Comparison of ENCODE assay signal across 26 cellular contexts in the genomic region with DNA sequence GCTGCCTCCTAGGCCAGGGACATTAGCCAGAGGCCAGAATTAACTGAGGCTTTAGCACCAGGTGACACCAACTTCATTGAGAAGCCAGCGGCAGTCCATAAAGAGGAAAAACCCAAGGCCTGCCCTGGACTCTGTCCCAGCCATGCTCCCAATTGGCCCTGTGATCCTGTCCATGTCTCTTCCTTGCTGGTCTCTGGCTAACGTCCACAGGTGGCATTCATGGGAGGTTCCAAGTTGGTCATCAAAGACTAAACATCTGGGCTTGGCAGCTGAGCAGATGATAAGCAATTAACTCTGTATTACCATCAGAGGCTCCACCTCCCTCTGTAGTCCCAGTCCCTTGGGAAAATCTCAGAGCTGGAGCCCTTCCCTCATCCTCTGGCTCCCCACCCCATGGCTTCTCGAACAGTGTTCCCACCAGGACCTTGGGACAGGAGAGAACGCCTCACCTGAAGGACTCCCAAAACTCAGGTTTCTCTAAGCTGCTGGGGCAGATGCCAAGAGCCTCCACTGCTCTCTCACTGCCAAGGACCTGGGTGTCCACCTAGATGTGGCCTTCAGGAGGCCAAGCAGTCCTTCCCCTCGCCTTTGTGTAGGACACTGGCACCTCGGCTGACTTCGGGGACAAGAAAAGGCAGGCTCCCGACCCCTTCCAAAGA. TPM values are rescaled to one million over a fixed set of nuclear protein-coding genes. Genes with fewer than 3 reads are reported as not detected.
A peak's percentile ranks its signal among the peaks of the same experiment; 100 is the strongest.
DNase-seq lines count a peak whose midpoint lies in the region; ATAC-seq and TF ChIP-seq lines count a peak whose summit lies in the region.
"Had no signal": no experiment of that assay in that cellular context is flagged by ENCODE, and none has a peak within 500 bp of the region (broad histone marks: within the 10 kb centered on the region; RNA-seq: fewer than 3 reads in every experiment).

No MANE protein-coding gene starts in this region.

- H3K36me3 ChIP-seq in A673 (ENCODE audit: insufficient read depth, low read length, poor library complexity, severe bottlenecking) (no peaks in the 10 kb centered on the region), gastrocnemius medialis (peaks cover 0 to 8% of the 10 kb centered on the region in 2 donors), MG63 (peaks cover 41% of the 10 kb centered on the region)
- peaks cover 20% of the 10 kb centered on the region for H3K36me3 ChIP-seq in CD4-positive, CD25-positive, alpha-beta regulatory T cell (ENCODE audit: control insufficient read depth, insufficient read depth, low read length)

- H3K9me3 ChIP-seq in A673 (ENCODE audit: low read depth, low read length, poor library complexity, severe bottlenecking), result no peaks in the 10 kb centered on the region
- no peaks in the 10 kb centered on the region for H3K9me3 ChIP-seq in CD4-positive, CD25-positive, alpha-beta regulatory T cell (ENCODE audit: control insufficient read depth in 2 of 2, low read length in 2 of 2)
- H3K9me3 ChIP-seq in gastrocnemius medialis, result no peaks in the 10 kb centered on the region
- H3K9me3 ChIP-seq in MG63, result no peaks in the 10 kb centered on the region
- H3K9me3 ChIP-seq: Peyer's patch, SK-N-SH had no signal

- no peaks in the 10 kb centered on the region for H3K9me3 Mint-ChIP-seq in CD4-positive, CD25-positive, alpha-beta regulatory T cell
- H3K9me3 Mint-ChIP-seq in central memory CD8-positive, alpha-beta T cell, result no peaks in the 10 kb centered on the region
- H3K9me3 Mint-ChIP-seq: activated naive CD4-positive, alpha-beta T cell treated with anti-CD3 and anti-CD28 coated beads, Interleukin-2, amount 10 ng/mL, durations not matched to agents 7 days and 5 days; CD4-positive, alpha-beta T cell; memory B cell had no signal

- TF ChIP-seq POLR2A in gastrocnemius medialis (IDR thresholded peaks at IDR 0.05), result no peak

- no peaks in the 10 kb centered on the region for H3K27me3 Mint-ChIP-seq in CD4-positive, CD25-positive, alpha-beta regulatory T cell
- H3K27me3 Mint-ChIP-seq in central memory CD8-positive, alpha-beta T cell, result no peaks in the 10 kb centered on the region
- H3K27me3 Mint-ChIP-seq: activated CD4-positive, alpha-beta T cell treated with anti-CD3 and anti-CD28 coated beads for 36 hours; activated naive CD4-positive, alpha-beta T cell treated with anti-CD3 and anti-CD28 coated beads, Interleukin-2, amount 10 ng/mL, durations not matched to agents 7 days and 5 days; CD4-positive, alpha-beta T cell; memory B cell had no signal

- POLR2A ChIA-PET in A673 (lab: Charles Lee; ENCODE audit: low non-redundant PET) (no interaction called here), HEK293T (lab: Yijun Ruan, JAX) (no interaction called here)

- CTCF ChIA-PET in A673 (lab: Charles Lee) (no interaction called here), HEK293T (lab: Yijun Ruan, JAX) (no interaction called here)

- BruUV-seq in A673 (replicated peaks; lab: Mats Ljungman, UMichigan), result no TSS peak

- DNase-seq in A673 (ENCODE audit: low spot score), result peak; percentile 19
- DNase-seq in CD4-positive, CD25-positive, alpha-beta regulatory T cell, result no peak
- DNase-seq in central memory CD8-positive, alpha-beta T cell (ENCODE audit: low spot score in 2 of 2), result no peak
- peak; percentile 52 for DNase-seq in sciatic nerve (ENCODE audit: low spot score)
- no peak for DNase-seq in gastrocnemius medialis
- no peak for DNase-seq in MG63
- DNase-seq in KBM-7, result no peak
- DNase-seq in HEK293T (ENCODE audit: extremely low spot score), result no peak
- DNase-seq: activated CD4-positive, alpha-beta T cell treated with anti-CD3 and anti-CD28 coated beads for 36 hours; activated naive CD4-positive, alpha-beta T cell treated with anti-CD3 and anti-CD28 coated beads, Interleukin-2, amount 10 ng/mL, durations not matched to agents 7 days and 5 days; caudate nucleus; CD4-positive, alpha-beta T cell; dermis blood vessel endothelial cell; MM.1S; NCI-H1436 treated with DMSO at 0.1 percent for 48 hours; NCI-H510A treated with DMSO at 0.1 percent for 48 hours; occipital lobe; Peyer's patch; SK-N-SH; stimulated activated CD4-positive, alpha-beta T cell treated with anti-CD3 and anti-CD28 coated beads, Interleukin-4, amount 100 ng/mL, for 24 hours; stimulated activated naive CD4-positive, alpha-beta T cell treated with Interleukin-2 at 50 U/mL for 16 hours; T-helper 2 cell; trophoblast cell had no signal

- peak overlapping the region in 2 of 3 donors; percentile 50 to 65 for H3K27ac Mint-ChIP-seq in CD4-positive, CD25-positive, alpha-beta regulatory T cell
- peak overlapping the region; percentile 7 for H3K27ac Mint-ChIP-seq in central memory CD8-positive, alpha-beta T cell (ENCODE audit: low read depth)
- H3K27ac Mint-ChIP-seq: activated CD4-positive, alpha-beta T cell treated with anti-CD3 and anti-CD28 coated beads for 36 hours; activated naive CD4-positive, alpha-beta T cell treated with anti-CD3 and anti-CD28 coated beads, Interleukin-2, amount 10 ng/mL, durations not matched to agents 7 days and 5 days; CD4-positive, alpha-beta T cell had no signal

- H3K36me3 Mint-ChIP-seq in CD4-positive, CD25-positive, alpha-beta regulatory T cell, result peaks cover 22% of the 10 kb centered on the region
- peaks cover 4% of the 10 kb centered on the region for H3K36me3 Mint-ChIP-seq in central memory CD8-positive, alpha-beta T cell (ENCODE audit: insufficient read depth)

- no peak overlapping the region for H3K4me3 Mint-ChIP-seq in CD4-positive, CD25-positive, alpha-beta regulatory T cell
- no peak overlapping the region for H3K4me3 Mint-ChIP-seq in central memory CD8-positive, alpha-beta T cell
- H3K4me3 Mint-ChIP-seq: activated CD4-positive, alpha-beta T cell treated with anti-CD3 and anti-CD28 coated beads for 36 hours; activated naive CD4-positive, alpha-beta T cell treated with anti-CD3 and anti-CD28 coated beads, Interleukin-2, amount 10 ng/mL, durations not matched to agents 7 days and 5 days; CD4-positive, alpha-beta T cell; memory B cell had no signal

- no peak overlapping the region for H3K4me3 ChIP-seq in A673 (ENCODE audit: low read depth, low read length, poor library complexity, severe bottlenecking)
- H3K4me3 ChIP-seq in CD4-positive, CD25-positive, alpha-beta regulatory T cell (ENCODE audit: low read depth, low read length), result no peak overlapping the region
- H3K4me3 ChIP-seq in gastrocnemius medialis, result no peak overlapping the region
- H3K4me3 ChIP-seq in MG63, result no peak overlapping the region
- H3K4me3 ChIP-seq: K562, Peyer's patch had no signal

- no peaks in the 10 kb centered on the region for H3K27me3 ChIP-seq in A673 (replicated peaks; ENCODE audit: insufficient read depth, low read depth, low read length, poor library complexity)
- H3K27me3 ChIP-seq in CD4-positive, CD25-positive, alpha-beta regulatory T cell (ENCODE audit: control insufficient read depth, insufficient read depth, low read length), result no peaks in the 10 kb centered on the region
- H3K27me3 ChIP-seq in gastrocnemius medialis, result no peaks in the 10 kb centered on the region
- no peaks in the 10 kb centered on the region for H3K27me3 ChIP-seq in MG63
- H3K27me3 ChIP-seq: Peyer's patch had no signal

- no peak for ATAC-seq in CD4-positive, CD25-positive, alpha-beta regulatory T cell (ENCODE audit: low read depth in 2 of 2)
- ATAC-seq in central memory CD8-positive, alpha-beta T cell (replicated peaks; ENCODE audit: extremely low read depth, poor library complexity, severe bottlenecking), result no peak
- ATAC-seq in sciatic nerve (no peak), gastrocnemius medialis (no peak)
- ATAC-seq: activated CD4-positive, alpha-beta T cell treated with anti-CD3 and anti-CD28 coated beads for 36 hours; HCT116; K562 had no signal

- TF ChIP-seq CTCF in A673 (conservative IDR thresholded peaks at IDR 0.05; ENCODE audit: low read depth, low read length) (no peak), gastrocnemius medialis (IDR thresholded peaks at IDR 0.05 in 4 of 5, conservative IDR thresholded peaks at IDR 0.05 in 1 of 5) (no peak)

- H3K27ac ChIP-seq in A673 (ENCODE audit: low read depth, low read length, poor library complexity, severe bottlenecking) (peak overlapping the region; percentile 32), gastrocnemius medialis (peak overlapping the region in 1 of 4 donors; percentile 54)
- no peak overlapping the region for H3K27ac ChIP-seq in CD4-positive, CD25-positive, alpha-beta regulatory T cell (ENCODE audit: insufficient read depth, low read length, poor library complexity, severe bottlenecking)

- peaks cover 0 to 3% (median 0%) of the 10 kb centered on the region in 4 donors for H3K4me1 Mint-ChIP-seq in CD4-positive, CD25-positive, alpha-beta regulatory T cell
- peaks cover 6% of the 10 kb centered on the region for H3K4me1 Mint-ChIP-seq in central memory CD8-positive, alpha-beta T cell
- H3K4me1 Mint-ChIP-seq: activated CD4-positive, alpha-beta T cell treated with anti-CD3 and anti-CD28 coated beads for 36 hours; activated naive CD4-positive, alpha-beta T cell treated with anti-CD3 and anti-CD28 coated beads, Interleukin-2, amount 10 ng/mL, durations not matched to agents 7 days and 5 days; memory B cell had no signal

- H3K4me1 ChIP-seq in A673 (ENCODE audit: insufficient read depth, low read length, poor library complexity, severe bottlenecking) (peaks cover 25% of the 10 kb centered on the region), gastrocnemius medialis (peaks cover 5 to 10% of the 10 kb centered on the region in 2 donors)
- H3K4me1 ChIP-seq in CD4-positive, CD25-positive, alpha-beta regulatory T cell (ENCODE audit: control insufficient read depth, insufficient read depth, low read length, poor library complexity, severe bottlenecking), result no peaks in the 10 kb centered on the region

- in situ Hi-C loops in gastrocnemius medialis (cut with MboI; ENCODE audit: low sequenced_read_pairs in 4 of 4) (loop anchor here in 1 of 4 donors (10.0 kb wide), 1 partner anchor 57 kb away; no protein-coding TSS in a partner anchor), KBM-7 (cut with MboI; ENCODE audit: low pct_unique_long_range_greater_than_20kb, low sequenced_read_pairs) (no loop called here)

- intact Hi-C loops in A673 (cut with micrococcal nuclease; ENCODE audit: unreplicated experiment), result no loop called here
- intact Hi-C loops in sciatic nerve (cut with DNase I), result no loop called here
- intact Hi-C loops in gastrocnemius medialis (cut with DNase I; ENCODE audit: low total_unique reads), result no loop called here

RNA-seq across cellular contexts. Expression of gene GOLGA6A, which starts 40.4 kb away (rescaled TPM):
- total RNA-seq in A673 (2021), result not detected in 2 replicates
- total RNA-seq in CD4-positive, CD25-positive, alpha-beta regulatory T cell, result 0.20 TPM
- polyA plus RNA-seq in CD4-positive, CD25-positive, alpha-beta regulatory T cell, result not detected
- total RNA-seq in sciatic nerve, result 0.98 TPM
- under 1 TPM in 2 of 4 donors, not detected in 2; 0.10 to 0.83 TPM for total RNA-seq in gastrocnemius medialis
- not detected in 2 replicates for total RNA-seq in MG63 (2014; rRNA removed; shearing (Covaris generic); ENCODE audit: low replicate concordance)
- total RNA-seq: activated CD4-positive, alpha-beta T cell treated with anti-CD3 and anti-CD28 coated beads for 36 hours; dermis blood vessel endothelial cell; K562; occipital lobe had no signal
- polyA plus RNA-seq: K562, SK-N-SH had no signal

RNA-seq across cellular contexts. Expression of gene PML, which starts 47.4 kb away (rescaled TPM):
- total RNA-seq in A673 (2021) (39.7 and 40.0 TPM in 2 replicates), sciatic nerve (86.6 TPM), gastrocnemius medialis (10 to 100 TPM; 17.3 to 42.1 (median 21.2) TPM)
- total RNA-seq in CD4-positive, CD25-positive, alpha-beta regulatory T cell, result 57.6 TPM
- polyA plus RNA-seq in CD4-positive, CD25-positive, alpha-beta regulatory T cell, result 10 to 100 TPM; 13.7 to 24.0 (median 20.8) TPM
- 19.5 and 39.8 TPM in 2 replicates for total RNA-seq in MG63 (2014; rRNA removed; shearing (Covaris generic); ENCODE audit: low replicate concordance)

RNA-seq across cellular contexts. Expression of gene STOML1, which starts 49.8 kb away (rescaled TPM):
- total RNA-seq in A673 (2021) (7.3 and 10.3 TPM in 2 replicates), sciatic nerve (15.2 TPM), gastrocnemius medialis (10 to 100 TPM; 15.2 to 28.8 (median 16.9) TPM)
- 5.9 TPM for total RNA-seq in CD4-positive, CD25-positive, alpha-beta regulatory T cell
- 10 to 100 TPM in 2 of 4 donors, 1 to 10 TPM in 2; 8.7 to 11.4 (median 10.2) TPM for polyA plus RNA-seq in CD4-positive, CD25-positive, alpha-beta regulatory T cell
- total RNA-seq in MG63 (2014; rRNA removed; shearing (Covaris generic); ENCODE audit: low replicate concordance), result 45.3 and 53.1 TPM in 2 replicates

Comparison
In these comparisons a context has a peak if more than half of its experiments do, and no peak if none do; other contexts are left out.
1. DNase-seq: peak in A673 (single experiment) and sciatic nerve (single experiment); none in CD4-positive, CD25-positive, alpha-beta regulatory T cell (0 of 3), central memory CD8-positive, alpha-beta T cell (0 of 2), gastrocnemius medialis (0 of 2), MG63 (single experiment), KBM-7 (single experiment) and HEK293T (single experiment).